12 cellular contexts compared by ENCODE assay signal in the genomic region with DNA sequence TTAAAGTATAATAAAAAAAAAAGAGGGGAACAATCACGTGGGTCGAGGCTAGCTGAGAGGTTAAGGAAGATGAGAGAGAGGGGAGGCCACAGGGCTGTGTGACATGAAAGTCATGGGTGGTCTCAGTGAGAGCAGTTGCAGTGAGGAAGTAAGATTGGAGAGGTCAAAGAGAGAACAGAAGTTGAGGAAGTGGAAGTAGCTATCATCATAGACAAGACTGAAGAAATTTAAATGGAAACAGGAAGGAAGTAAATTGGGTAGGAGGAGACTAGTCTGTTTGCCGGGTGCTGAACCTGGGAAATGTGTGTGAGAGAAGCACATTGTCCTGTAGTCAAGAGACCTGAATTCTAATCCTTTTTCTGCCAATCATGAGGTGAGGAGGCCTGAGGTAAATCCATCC.
DNase-seq lines count a peak whose midpoint lies in the region; ATAC-seq and TF ChIP-seq lines count a peak whose summit lies in the region.
"Had no signal": no experiment of that assay in that cellular context is flagged by ENCODE, and none has a peak within 500 bp of the region (broad histone marks: within the 10 kb centered on the region; RNA-seq: fewer than 3 reads in every experiment).

No MANE protein-coding gene starts in this region.

- peak overlapping the region; percentile 79 for H3K27ac Mint-ChIP-seq in activated naive CD4-positive, alpha-beta T cell treated with anti-CD3 and anti-CD28 coated beads, Interleukin-2, amount 50 U/mL, for 24 hours
- peak overlapping the region in 1 of 2 donors; percentile 68 for H3K27ac Mint-ChIP-seq in activated naive CD4-positive, alpha-beta T cell treated with anti-CD3 and anti-CD28 coated beads, Interleukin-2, amount 50 U/mL, for 72 hours
- peak overlapping the region; percentile 82 for H3K27ac Mint-ChIP-seq in activated naive CD8-positive, alpha-beta T cell treated with anti-CD3 and anti-CD28 coated beads, Interleukin-2, amount 10 ng/mL, durations not matched to agents 7 days and 5 days
- H3K27ac Mint-ChIP-seq in stimulated activated naive B cell treated with anti-CD40 and anti-IgM and Interleukin-4, amounts not matched to agents 10 μg/mL and 1 μg/mL and 100 μg/mL, for 72 hours = peak overlapping the region; percentile 59

- no peak for TF ChIP-seq CTCF in WERI-Rb-1 (IDR thresholded peaks at IDR 0.05; ENCODE audit: low read depth, low read length)

- peaks cover 15% of the 10 kb centered on the region for H3K36me3 Mint-ChIP-seq in activated naive CD4-positive, alpha-beta T cell treated with anti-CD3 and anti-CD28 coated beads, Interleukin-2, amount 50 U/mL, for 24 hours
- peaks cover 18 to 36% of the 10 kb centered on the region in 2 donors for H3K36me3 Mint-ChIP-seq in activated naive CD4-positive, alpha-beta T cell treated with anti-CD3 and anti-CD28 coated beads, Interleukin-2, amount 50 U/mL, for 72 hours
- H3K36me3 Mint-ChIP-seq in activated naive CD8-positive, alpha-beta T cell treated with anti-CD3 and anti-CD28 coated beads, Interleukin-2, amount 10 ng/mL, durations not matched to agents 7 days and 5 days = peaks cover 21% of the 10 kb centered on the region
- H3K36me3 Mint-ChIP-seq in stimulated activated naive B cell treated with anti-CD40 and anti-IgM and Interleukin-4, amounts not matched to agents 10 μg/mL and 1 μg/mL and 100 μg/mL, for 72 hours = peaks cover 4 to 21% of the 10 kb centered on the region in 2 donors

- peaks cover 65% of the 10 kb centered on the region for H3K4me1 Mint-ChIP-seq in activated naive CD4-positive, alpha-beta T cell treated with anti-CD3 and anti-CD28 coated beads, Interleukin-2, amount 50 U/mL, for 24 hours
- H3K4me1 Mint-ChIP-seq in activated naive CD8-positive, alpha-beta T cell treated with anti-CD3 and anti-CD28 coated beads, Interleukin-2, amount 10 ng/mL, durations not matched to agents 7 days and 5 days = peaks cover 30% of the 10 kb centered on the region
- H3K4me1 Mint-ChIP-seq in stimulated activated naive B cell treated with anti-CD40 and anti-IgM and Interleukin-4, amounts not matched to agents 10 μg/mL and 1 μg/mL and 100 μg/mL, for 72 hours = peaks cover 21 to 51% of the 10 kb centered on the region in 2 donors

- H3K4me3 ChIP-seq in WERI-Rb-1 (ENCODE audit: low read depth, low read length) = no peak overlapping the region
- H3K4me3 ChIP-seq: pancreas had no signal

- no peak for DNase-seq in activated naive CD4-positive, alpha-beta T cell treated with anti-CD3 and anti-CD28 coated beads, Interleukin-2, amount 50 U/mL, for 72 hours (ENCODE audit: low spot score in 2 of 2)
- DNase-seq in NOMO-1 (lab: John Stamatoyannopoulos, UW; ENCODE audit: unreplicated experiment in 2 of 2) (peak; percentile 50 to 85), WERI-Rb-1 (no peak), cerebellar cortex (ENCODE audit: low spot score) (no peak)
- DNase-seq in activated naive CD8-positive, alpha-beta T cell treated with anti-CD3 and anti-CD28 coated beads, Interleukin-2, amount 10 ng/mL, durations not matched to agents 7 days and 5 days = no peak
- no peak for DNase-seq in stimulated activated naive B cell treated with anti-CD40 and anti-IgM and Interleukin-4, amounts not matched to agents 10 μg/mL and 1 μg/mL and 100 μg/mL, for 72 hours
- DNase-seq: central memory CD4-positive, alpha-beta T cell; EL; NCI-H2227 treated with DMSO at 0.1 percent for 48 hours; pancreas had no signal

- ATAC-seq in activated naive CD4-positive, alpha-beta T cell treated with anti-CD3 and anti-CD28 coated beads, Interleukin-2, amount 50 U/mL, for 72 hours = no peak
- peak; percentile 42 for ATAC-seq in activated naive CD8-positive, alpha-beta T cell treated with anti-CD3 and anti-CD28 coated beads, Interleukin-2, amount 10 ng/mL, durations not matched to agents 7 days and 5 days (ENCODE audit: low read depth)
- peak; percentile 85 to 91 for ATAC-seq in stimulated activated naive B cell treated with anti-CD40 and anti-IgM and Interleukin-4, amounts not matched to agents 10 μg/mL and 1 μg/mL and 100 μg/mL, for 72 hours (replicated peaks)
- no peak for ATAC-seq in GM18907 (IDR thresholded peaks at IDR 0.05; ENCODE audit: unreplicated experiment)

- no peaks in the 10 kb centered on the region for H3K36me3 ChIP-seq in WERI-Rb-1
- H3K36me3 ChIP-seq: pancreas had no signal

- no peaks in the 10 kb centered on the region for H3K9me3 ChIP-seq in WERI-Rb-1 (ENCODE audit: severe bottlenecking)
- H3K9me3 ChIP-seq: pancreas had no signal

- POLR2A ChIA-PET in activated naive CD8-positive, alpha-beta T cell treated with anti-CD3 and anti-CD28 coated beads, Interleukin-2, amount 10 ng/mL, durations not matched to agents 7 days and 5 days (lab: Charles Lee) = interaction anchor here (0.7 to 2.7 kb wide), 7 partner anchors 9 to 85 kb away, joined by 3 to 15 read pairs (median 6); partner anchors contain the start of gene CD44

- H3K27me3 Mint-ChIP-seq in activated naive CD4-positive, alpha-beta T cell treated with anti-CD3 and anti-CD28 coated beads, Interleukin-2, amount 50 U/mL, for 24 hours = no peaks in the 10 kb centered on the region
- no peaks in the 10 kb centered on the region for H3K27me3 Mint-ChIP-seq in activated naive CD8-positive, alpha-beta T cell treated with anti-CD3 and anti-CD28 coated beads, Interleukin-2, amount 10 ng/mL, durations not matched to agents 7 days and 5 days
- no peaks in the 10 kb centered on the region for H3K27me3 Mint-ChIP-seq in stimulated activated naive B cell treated with anti-CD40 and anti-IgM and Interleukin-4, amounts not matched to agents 10 μg/mL and 1 μg/mL and 100 μg/mL, for 72 hours

- no peaks in the 10 kb centered on the region for H3K27me3 ChIP-seq in WERI-Rb-1 (ENCODE audit: insufficient read depth, low read depth, severe bottlenecking)
- H3K27me3 ChIP-seq: pancreas had no signal

- peaks cover 15% of the 10 kb centered on the region for H3K9me3 Mint-ChIP-seq in activated naive CD4-positive, alpha-beta T cell treated with anti-CD3 and anti-CD28 coated beads, Interleukin-2, amount 50 U/mL, for 24 hours
- peaks cover 18 to 22% of the 10 kb centered on the region in 2 donors for H3K9me3 Mint-ChIP-seq in activated naive CD4-positive, alpha-beta T cell treated with anti-CD3 and anti-CD28 coated beads, Interleukin-2, amount 50 U/mL, for 72 hours
- peaks cover 8% of the 10 kb centered on the region for H3K9me3 Mint-ChIP-seq in activated naive CD8-positive, alpha-beta T cell treated with anti-CD3 and anti-CD28 coated beads, Interleukin-2, amount 10 ng/mL, durations not matched to agents 7 days and 5 days
- peaks cover 14 to 15% of the 10 kb centered on the region in 2 donors for H3K9me3 Mint-ChIP-seq in stimulated activated naive B cell treated with anti-CD40 and anti-IgM and Interleukin-4, amounts not matched to agents 10 μg/mL and 1 μg/mL and 100 μg/mL, for 72 hours

- no peak overlapping the region for H3K27ac ChIP-seq in WERI-Rb-1
- H3K27ac ChIP-seq: pancreas had no signal

- peak overlapping the region; percentile 26 for H3K4me3 Mint-ChIP-seq in activated naive CD4-positive, alpha-beta T cell treated with anti-CD3 and anti-CD28 coated beads, Interleukin-2, amount 50 U/mL, for 24 hours
- peak overlapping the region; percentile 21 for H3K4me3 Mint-ChIP-seq in activated naive CD8-positive, alpha-beta T cell treated with anti-CD3 and anti-CD28 coated beads, Interleukin-2, amount 10 ng/mL, durations not matched to agents 7 days and 5 days
- no peak overlapping the region for H3K4me3 Mint-ChIP-seq in stimulated activated naive B cell treated with anti-CD40 and anti-IgM and Interleukin-4, amounts not matched to agents 10 μg/mL and 1 μg/mL and 100 μg/mL, for 72 hours

Comparison
In these comparisons a context has a peak if more than half of its experiments do, and no peak if none do; other contexts are left out.
1. H3K4me3 Mint-ChIP-seq: peak in activated naive CD4-positive, alpha-beta T cell treated with anti-CD3 and anti-CD28 coated beads, Interleukin-2, amount 50 U/mL, for 24 hours (single experiment) and activated naive CD8-positive, alpha-beta T cell treated with anti-CD3 and anti-CD28 coated beads, Interleukin-2, amount 10 ng/mL, durations not matched to agents 7 days and 5 days (single experiment); none in stimulated activated naive B cell treated with anti-CD40 and anti-IgM and Interleukin-4, amounts not matched to agents 10 μg/mL and 1 μg/mL and 100 μg/mL, for 72 hours (0 of 2).
2. ATAC-seq: peak in activated naive CD8-positive, alpha-beta T cell treated with anti-CD3 and anti-CD28 coated beads, Interleukin-2, amount 10 ng/mL, durations not matched to agents 7 days and 5 days (single experiment) and stimulated activated naive B cell treated with anti-CD40 and anti-IgM and Interleukin-4, amounts not matched to agents 10 μg/mL and 1 μg/mL and 100 μg/mL, for 72 hours (2 of 2); none in activated naive CD4-positive, alpha-beta T cell treated with anti-CD3 and anti-CD28 coated beads, Interleukin-2, amount 50 U/mL, for 72 hours (0 of 2) and GM18907 (single experiment).
3. DNase-seq: peak in NOMO-1 (2 of 2); none in activated naive CD4-positive, alpha-beta T cell treated with anti-CD3 and anti-CD28 coated beads, Interleukin-2, amount 50 U/mL, for 72 hours (0 of 2), activated naive CD8-positive, alpha-beta T cell treated with anti-CD3 and anti-CD28 coated beads, Interleukin-2, amount 10 ng/mL, durations not matched to agents 7 days and 5 days (single experiment), stimulated activated naive B cell treated with anti-CD40 and anti-IgM and Interleukin-4, amounts not matched to agents 10 μg/mL and 1 μg/mL and 100 μg/mL, for 72 hours (single experiment), WERI-Rb-1 (single experiment) and cerebellar cortex (single experiment).